Comparison of ENCODE assay signal across 8 cellular contexts in genomic region chr12:131827961-131828534, GRCh38. TPM values are rescaled to one million over a fixed set of nuclear protein-coding genes. Genes with fewer than 3 reads are reported as not detected.
DNase-seq lines count a peak whose midpoint lies in the region; ATAC-seq and TF ChIP-seq lines count a peak whose summit lies in the region.

TSS of gene MMP17 (plus strand) at chr12:131828393. CDS start at chr12:131828495, 102 bp downstream.

- DNase-seq in SKM-1 treated with dmso at 0.1 percent for 144 hours (lab: John Stamatoyannopoulos, UW; ENCODE audit: unreplicated experiment) (peak; percentile 12), SKM-1 (lab: John Stamatoyannopoulos, UW; ENCODE audit: unreplicated experiment) (no peak), HFF-Myc (ENCODE audit: extremely low read depth, low read depth) (no peak), OCI-M1 (lab: John Stamatoyannopoulos, UW) (peak; percentile 25), T47D (ENCODE audit: low read depth in 1 of 2, low spot score in 1 of 2) (peak; percentile 69 to 85), immature natural killer cell (peak; percentile 22 to 37 (median 31)), NCI-H1694 (lab: John Stamatoyannopoulos, UW) (no peak)
- no peak for DNase-seq in stimulated activated effector memory CD8-positive, alpha-beta T cell treated with anti-CD3 and anti-CD28 coated beads, Interleukin-12 subunit alpha, Interleukin-12 subunit beta, amount 100 ng/mL, for 72 hours (ENCODE audit: low spot score in 2 of 2)

- in situ Hi-C loops in T47D (cut with HindIII; ENCODE audit: low pct_unique_long_range_greater_than_20kb, low sequenced_read_pairs), result no loop called here

- H3K36me3 Mint-ChIP-seq in immature natural killer cell, result no peaks in the 10 kb centered on the region
- no peaks in the 10 kb centered on the region for H3K36me3 Mint-ChIP-seq in stimulated activated effector memory CD8-positive, alpha-beta T cell treated with anti-CD3 and anti-CD28 coated beads, Interleukin-12 subunit alpha, Interleukin-12 subunit beta, amount 100 ng/mL, for 72 hours

- H3K4me1 Mint-ChIP-seq in immature natural killer cell, result peaks cover 0 to 4% of the 10 kb centered on the region in 2 donors
- H3K4me1 Mint-ChIP-seq in stimulated activated effector memory CD8-positive, alpha-beta T cell treated with anti-CD3 and anti-CD28 coated beads, Interleukin-12 subunit alpha, Interleukin-12 subunit beta, amount 100 ng/mL, for 72 hours, result peaks cover 7% of the 10 kb centered on the region

- no peak within 1 kb of the TSS for H3K27ac Mint-ChIP-seq in immature natural killer cell
- no peak within 1 kb of the TSS for H3K27ac Mint-ChIP-seq in stimulated activated effector memory CD8-positive, alpha-beta T cell treated with anti-CD3 and anti-CD28 coated beads, Interleukin-12 subunit alpha, Interleukin-12 subunit beta, amount 100 ng/mL, for 72 hours

- ATAC-seq in stimulated activated effector memory CD8-positive, alpha-beta T cell treated with anti-CD3 and anti-CD28 coated beads, Interleukin-12 subunit alpha, Interleukin-12 subunit beta, amount 100 ng/mL, for 72 hours, result peak; percentile 48

- peak within 1 kb of the TSS; percentile 77 for H3K4me3 ChIP-seq in HFF-Myc (replicated peaks; ENCODE audit: low read depth, low read length)

- no peak for TF ChIP-seq CTCF in HFF-Myc (IDR thresholded peaks at IDR 0.05; ENCODE audit: low read depth, low read length, missing control alignments)

- H3K27me3 Mint-ChIP-seq in immature natural killer cell (ENCODE audit: low read depth in 3 of 3), result peaks cover 0 to 14% (median 7%) of the 10 kb centered on the region in 3 donors

- no peaks in the 10 kb centered on the region for H3K9me3 Mint-ChIP-seq in immature natural killer cell
- H3K9me3 Mint-ChIP-seq in stimulated activated effector memory CD8-positive, alpha-beta T cell treated with anti-CD3 and anti-CD28 coated beads, Interleukin-12 subunit alpha, Interleukin-12 subunit beta, amount 100 ng/mL, for 72 hours, result no peaks in the 10 kb centered on the region

- H3K4me3 Mint-ChIP-seq in immature natural killer cell, result peak within 1 kb of the TSS; percentile 55 to 76 (median 67)
- peak within 1 kb of the TSS; percentile 66 for H3K4me3 Mint-ChIP-seq in stimulated activated effector memory CD8-positive, alpha-beta T cell treated with anti-CD3 and anti-CD28 coated beads, Interleukin-12 subunit alpha, Interleukin-12 subunit beta, amount 100 ng/mL, for 72 hours

RNA-seq across cellular contexts. Expression of gene MMP17, which starts in this region (rescaled TPM):
- under 1 TPM in 1 of 3 donors, not detected in 2; 0.72 TPM for polyA plus RNA-seq in immature natural killer cell

Comparison
In these comparisons a context has a peak if more than half of its experiments do, and no peak if none do; other contexts are left out.
1. DNase-seq: peak in SKM-1 treated with dmso at 0.1 percent for 144 hours (single experiment), OCI-M1 (single experiment) and T47D (2 of 2); none in SKM-1 (single experiment), HFF-Myc (single experiment), stimulated activated effector memory CD8-positive, alpha-beta T cell treated with anti-CD3 and anti-CD28 coated beads, Interleukin-12 subunit alpha, Interleukin-12 subunit beta, amount 100 ng/mL, for 72 hours (0 of 2) and NCI-H1694 (single experiment).
2. Peak in DNase-seq in immature natural killer cell; RNA of the gene not detected or under 1 TPM.